Comparison of ENCODE assay signal across 34 cellular contexts in the genomic region with DNA sequence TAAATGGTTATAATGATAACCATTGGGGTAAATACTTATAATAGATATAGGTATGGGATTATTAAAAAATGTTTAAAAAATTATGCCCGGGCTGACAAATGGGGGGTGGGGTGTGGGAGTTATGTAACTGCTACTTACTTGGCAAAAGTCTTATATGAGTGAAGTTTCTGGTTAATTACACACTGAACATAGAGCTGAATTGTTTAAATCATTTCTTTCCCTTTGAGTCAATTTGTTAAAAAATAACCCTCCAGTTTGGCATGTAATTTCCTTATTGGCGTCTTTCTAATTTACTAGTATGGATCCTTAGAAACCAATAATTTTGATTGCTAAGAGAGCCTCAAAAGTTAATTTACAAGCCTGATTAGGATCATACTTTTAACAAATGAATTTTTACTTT. TPM values are rescaled to one million over a fixed set of nuclear protein-coding genes. Genes with fewer than 3 reads are reported as not detected.
"Had no signal": no experiment of that assay in that cellular context is flagged by ENCODE, and none has a peak within 500 bp of the region (broad histone marks: within the 10 kb centered on the region; RNA-seq: fewer than 3 reads in every experiment).

No MANE protein-coding gene starts in this region.

- H3K4me2 ChIP-seq: smooth muscle cell had no signal

- H3K36me3 Mint-ChIP-seq: naive thymus-derived CD4-positive, alpha-beta T cell; natural killer cell; stimulated activated memory B cell treated with anti-CD40 and anti-IgM and Interleukin-4, amounts not matched to agents 10 μg/mL and 1 μg/mL and 100 μg/mL, for 72 hours; type B pancreatic cell had no signal

- H3K4me3 ChIP-seq: ovary, psoas muscle, skin epidermis, smooth muscle cell, spleen, suprapubic skin, testis, tibial artery, transverse colon, upper lobe of right lung, uterus had no signal

- H3K27ac Mint-ChIP-seq: naive thymus-derived CD4-positive, alpha-beta T cell; natural killer cell; nephron; progenitor cell of endocrine pancreas; stimulated activated memory B cell treated with anti-CD40 and anti-IgM and Interleukin-4, amounts not matched to agents 10 μg/mL and 1 μg/mL and 100 μg/mL, for 72 hours; stimulated activated naive CD8-positive, alpha-beta T cell treated with anti-CD3 and anti-CD28 coated beads, Interleukin-15, amount 100 ng/mL, for 72 hours; type B pancreatic cell had no signal

- H3K4me1 Mint-ChIP-seq: naive thymus-derived CD4-positive, alpha-beta T cell; natural killer cell; nephron; stimulated activated naive CD8-positive, alpha-beta T cell treated with anti-CD3 and anti-CD28 coated beads, Interleukin-15, amount 100 ng/mL, for 72 hours had no signal

- H3K36me3 ChIP-seq: ovary, spleen, suprapubic skin, tibial artery, transverse colon, upper lobe of right lung, uterus had no signal

- H3K9me3 Mint-ChIP-seq: nephron; stimulated activated memory B cell treated with anti-CD40 and anti-IgM and Interleukin-4, amounts not matched to agents 10 μg/mL and 1 μg/mL and 100 μg/mL, for 72 hours; stimulated activated naive CD8-positive, alpha-beta T cell treated with anti-CD3 and anti-CD28 coated beads, Interleukin-15, amount 100 ng/mL, for 72 hours; type B pancreatic cell had no signal

- H3K9ac ChIP-seq: parathyroid adenoma had no signal

- H3K79me2 ChIP-seq: parathyroid adenoma had no signal

- H3K4me1 ChIP-seq: parathyroid adenoma, psoas muscle, spleen, suprapubic skin, testis, tibial artery, transverse colon, upper lobe of right lung, uterus had no signal

- H3K4me3 Mint-ChIP-seq: naive thymus-derived CD4-positive, alpha-beta T cell; natural killer cell; nephron; stimulated activated memory B cell treated with anti-CD40 and anti-IgM and Interleukin-4, amounts not matched to agents 10 μg/mL and 1 μg/mL and 100 μg/mL, for 72 hours; stimulated activated naive CD8-positive, alpha-beta T cell treated with anti-CD3 and anti-CD28 coated beads, Interleukin-15, amount 100 ng/mL, for 72 hours; type B pancreatic cell had no signal

- H3K9me3 ChIP-seq: ovary, psoas muscle, spleen, suprapubic skin, testis, tibial artery, transverse colon, upper lobe of right lung, uterus had no signal

- H3K27me3 ChIP-seq: ovary, spleen, suprapubic skin, testis, tibial artery, transverse colon, upper lobe of right lung, uterus had no signal

- H3K27ac ChIP-seq: ovary, parathyroid adenoma, psoas muscle, skin epidermis, spleen, suprapubic skin, testis, tibial artery, transverse colon, upper lobe of right lung, uterus had no signal

- H2AFZ ChIP-seq: parathyroid adenoma had no signal

- DNase-seq: naive thymus-derived CD4-positive, alpha-beta T cell; natural killer cell; occipital lobe; ovary; posterior cingulate gyrus; psoas muscle; right cardiac atrium; spleen; stimulated activated CD4-positive, alpha-beta T cell treated with anti-CD3 and anti-CD28 coated beads, Interleukin-12 subunit alpha, Interleukin-12 subunit beta, amount 100 ng/mL, for 4 hours; stimulated activated CD4-positive, alpha-beta T cell treated with anti-CD3 and anti-CD28 coated beads, Interleukin-1b, Interleukin-23, amount 100 ng/mL, for 48 hours; stimulated activated CD4-positive, alpha-beta T cell treated with anti-CD3 and anti-CD28 coated beads, Interleukin-4, amount 100 ng/mL, for 1 hour; stimulated activated CD4-positive, alpha-beta T cell treated with anti-CD3 and anti-CD28 coated beads, Interleukin-4, amount 100 ng/mL, for 4 hours; stimulated activated CD8-positive, alpha-beta memory T cell treated with anti-CD3 and anti-CD28 coated beads, Interleukin-4, amount 100 ng/mL, for 48 hours; stimulated activated naive CD4-positive, alpha-beta T cell; stimulated activated naive CD8-positive, alpha-beta T cell treated with anti-CD3 and anti-CD28 coated beads, Interleukin-15, amount 100 ng/mL, for 72 hours; stimulated activated naive CD8-positive, alpha-beta T cell treated with anti-CD3 and anti-CD28 coated beads, Interleukin-15, Interleukin-2, amounts not matched to agents 100 U/mL and 50 U/mL, for 24 hours; substantia nigra; testis; tibial artery; transverse colon; upper lobe of right lung; uterus had no signal

RNA-seq across cellular contexts. Expression of a gene that starts 16.7 kb away (rescaled TPM):
- total RNA-seq: naive thymus-derived CD4-positive, alpha-beta T cell; natural killer cell; osteoblast; renal cortical epithelial cell; sciatic nerve; smooth muscle cell; spleen; transverse colon; upper lobe of right lung had no signal
- polyA plus RNA-seq: naive thymus-derived CD4-positive, alpha-beta T cell; neural cell; ovary; right cardiac atrium; smooth muscle cell had no signal

RNA-seq across cellular contexts. Expression of a gene that starts 57.1 kb away (rescaled TPM):
- total RNA-seq: naive thymus-derived CD4-positive, alpha-beta T cell; natural killer cell; osteoblast; psoas muscle; renal cortical epithelial cell; right cardiac atrium; sciatic nerve; smooth muscle cell; spleen; suprapubic skin; transverse colon; upper lobe of right lung had no signal
- polyA plus RNA-seq: naive thymus-derived CD4-positive, alpha-beta T cell; right cardiac atrium; smooth muscle cell had no signal
